ENCODE assay signal across 14 cellular contexts in the genomic region with DNA sequence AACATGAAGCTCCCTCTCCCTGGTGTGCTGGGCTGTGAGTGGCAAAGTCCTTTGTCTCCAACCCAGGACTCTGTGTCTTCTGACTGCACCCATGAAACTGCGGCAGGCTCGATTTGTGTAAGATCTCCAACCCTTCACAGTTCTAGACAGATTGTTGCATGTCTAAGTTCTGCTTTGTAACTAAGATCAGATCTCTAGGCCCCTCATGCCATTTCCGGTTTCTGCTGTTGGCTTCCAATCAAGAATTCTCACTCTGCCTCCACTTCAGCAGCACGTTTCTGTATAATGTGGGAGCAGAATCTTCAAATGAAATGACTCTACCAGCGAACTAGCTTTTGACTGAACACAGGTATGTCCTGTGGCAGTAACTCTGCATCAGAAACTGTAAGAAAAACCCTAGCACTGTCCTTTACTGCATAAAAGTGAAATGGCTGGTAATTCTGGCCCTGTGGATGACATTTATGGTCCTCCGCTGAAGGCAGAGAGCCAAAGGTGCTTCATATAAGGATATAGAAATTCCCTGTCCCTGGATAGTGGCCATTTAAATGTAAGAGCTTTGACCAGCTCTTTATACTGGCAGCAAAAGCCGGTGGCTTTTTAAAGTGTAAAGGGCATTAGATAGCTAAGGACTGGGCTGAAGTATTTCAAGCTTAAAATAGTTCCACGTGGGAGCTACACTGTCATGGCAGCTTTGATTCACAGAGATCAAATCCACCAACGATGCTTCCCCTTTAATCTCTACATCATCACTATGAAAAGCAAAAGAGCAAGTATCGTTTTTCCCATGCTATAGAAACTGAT.
A peak's percentile ranks its signal among the peaks of the same experiment; 100 is the strongest.
DNase-seq lines count a peak whose midpoint lies in the region; ATAC-seq, FAIRE-seq and TF ChIP-seq lines count a peak whose summit lies in the region.
"Had no signal": no experiment of that assay in that cellular context is flagged by ENCODE, and none has a peak within 500 bp of the region (broad histone marks: within the 10 kb centered on the region; RNA-seq: fewer than 3 reads in every experiment).

No MANE protein-coding gene starts in this region.

- CTCF ChIA-PET in H1 (lab: Charles Lee; ENCODE audit: partially characterized antibody): interaction anchor here (1.6 kb wide), 1 partner anchor 116 kb away, joined by 3 read pairs; no protein-coding TSS in a partner anchor
- CTCF ChIA-PET in activated CD4-positive, alpha-beta T cell treated with anti-CD3 and anti-CD28 coated beads, Interleukin-2, amount 10 ng/mL, durations not matched to agents 7 days and 5 days (lab: Charles Lee): interaction anchor here (0.5 kb wide), 1 partner anchor 724 kb away, joined by 3 read pairs; no protein-coding TSS in a partner anchor

- WGBS in H1 (ENCODE audit: extremely low coverage in 1 of 2, insufficient coverage in 1 of 2, insufficient read length in 1 of 2, insufficient replicate concordance in 2 of 2, low coverage in 1 of 2, low lambda C conversion rate in 2 of 2, missing lambda C conversion rate in 1 of 2), 2 experiments: 95% methylated on average over 10 of the region's 10 CpGs; no CpG with 5 or more reads in 1 of the 2 experiments
- WGBS in right lobe of liver (ENCODE audit: insufficient coverage, low coverage, low lambda C conversion rate, missing lambda C conversion rate): 46% methylated on average over 9 of the region's 10 CpGs

- H3K27me3 ChIP-seq in H1 (replicated peaks in 1 of 4; ENCODE audit: control insufficient read depth in 3 of 4, extremely low read depth in 1 of 4, insufficient read depth in 3 of 4, low read length in 3 of 4) (no peaks in the 10 kb centered on the region), right lobe of liver (no peaks in the 10 kb centered on the region)

- no peak overlapping the region for H3K14ac ChIP-seq in H1 (ENCODE audit: insufficient read length)

- no peak overlapping the region for H3K4me3 ChIP-seq in H1 (ENCODE audit: extremely low read depth in 1 of 4, insufficient read depth in 2 of 4, low read depth in 3 of 4, low read length in 4 of 4)
- H3K4me3 ChIP-seq in mucosa of descending colon: no peak overlapping the region
- H3K4me3 ChIP-seq in right lobe of liver: no peak overlapping the region
- H3K4me3 ChIP-seq: SJCRH30 had no signal

- no peak overlapping the region for H2BK20ac ChIP-seq in H1 (ENCODE audit: low read length)

- H3K27ac ChIP-seq in H1 (ENCODE audit: low read depth, low read length) (no peak overlapping the region), right lobe of liver (no peak overlapping the region)
- H3K27ac ChIP-seq: SJCRH30 had no signal

- no peaks in the 10 kb centered on the region for H3K4me1 Mint-ChIP-seq in activated CD4-positive, alpha-beta T cell treated with anti-CD3 and anti-CD28 coated beads, Interleukin-2, amount 10 ng/mL, durations not matched to agents 7 days and 5 days

- in situ Hi-C loops in KBM-7 (cut with MboI; ENCODE audit: low pct_unique_long_range_greater_than_20kb, low sequenced_read_pairs): no loop called here

- no peak overlapping the region for H4K5ac ChIP-seq in H1 (ENCODE audit: insufficient read length, low read depth, low read length)

- H3K36me3 ChIP-seq in H1 (ENCODE audit: control insufficient read depth in 2 of 4, insufficient read depth in 4 of 4, low read length in 3 of 4) (no peaks in the 10 kb centered on the region), mucosa of descending colon (ENCODE audit: low read depth) (no peaks in the 10 kb centered on the region), right lobe of liver (no peaks in the 10 kb centered on the region)
- H3K36me3 ChIP-seq: SJCRH30 had no signal

- TF ChIP-seq POLR2A in H1 (IDR thresholded peaks at IDR 0.05; ENCODE audit: control extremely low read depth in 1 of 2, low read depth in 2 of 2, low read length in 2 of 2) (no peak), right lobe of liver (IDR thresholded peaks at IDR 0.05) (no peak)

- H2BK5ac ChIP-seq in H1 (ENCODE audit: low read depth, low read length): no peak overlapping the region

- H3K23me2 ChIP-seq in H1 (ENCODE audit: low read depth, low read length): no peaks in the 10 kb centered on the region; the same call in 1 of the 2 replicates

- no peak overlapping the region for H3K4ac ChIP-seq in H1 (replicated peaks; ENCODE audit: insufficient read length, low read depth, low read length)

- H2AFZ ChIP-seq in H1 (ENCODE audit: low read length): peak overlapping the region; percentile 2; the same call in 1 of the 2 replicates

- H3K27me3 Mint-ChIP-seq in activated CD4-positive, alpha-beta T cell treated with anti-CD3 and anti-CD28 coated beads, Interleukin-2, amount 10 ng/mL, durations not matched to agents 7 days and 5 days: no peaks in the 10 kb centered on the region

- no peak overlapping the region for H3K4me2 ChIP-seq in H1 (ENCODE audit: insufficient read depth in 1 of 2, low read depth in 2 of 2, low read length in 2 of 2)

- H3K9ac ChIP-seq in H1 (replicated peaks in 1 of 4; ENCODE audit: extremely low read depth in 1 of 4, low read depth in 3 of 4, low read length in 3 of 4): no peak overlapping the region

- H4K91ac ChIP-seq in H1 (replicated peaks; ENCODE audit: insufficient read length, low read length): no peak overlapping the region

- no peak overlapping the region for H2BK12ac ChIP-seq in H1 (ENCODE audit: low read depth, low read length)

- H2BK15ac ChIP-seq in H1 (ENCODE audit: low read length): no peak overlapping the region

- H3K27ac Mint-ChIP-seq in activated CD4-positive, alpha-beta T cell treated with anti-CD3 and anti-CD28 coated beads, Interleukin-2, amount 10 ng/mL, durations not matched to agents 7 days and 5 days: no peak overlapping the region
- H3K27ac Mint-ChIP-seq: CD8-positive, alpha-beta T cell had no signal

- no peak for TF ChIP-seq CTCF in H1 (IDR thresholded peaks at IDR 0.05; ENCODE audit: control extremely low read depth in 1 of 3, insufficient read depth in 1 of 3, low read depth in 1 of 3, low read length in 3 of 3)
- no peak for TF ChIP-seq CTCF in mucosa of descending colon (IDR thresholded peaks at IDR 0.05)
- TF ChIP-seq CTCF in right lobe of liver (IDR thresholded peaks at IDR 0.05): no peak

- H2AK5ac ChIP-seq in H1 (ENCODE audit: low read depth, low read length): no peak overlapping the region

- H3K9me3 ChIP-seq in H1 (ENCODE audit: insufficient read depth in 2 of 2, low read depth in 1 of 2, low read length in 1 of 2): no peaks in the 10 kb centered on the region
- no peaks in the 10 kb centered on the region for H3K9me3 ChIP-seq in mucosa of descending colon
- H3K9me3 ChIP-seq in right lobe of liver: no peaks in the 10 kb centered on the region
- H3K9me3 ChIP-seq: SJCRH30 had no signal

- H3K18ac ChIP-seq in H1 (ENCODE audit: extremely low read depth, low read length): no peak overlapping the region

- intact Hi-C loops in mucosa of descending colon (cut with DNase I, micrococcal nuclease): no loop called here
- intact Hi-C loops in right lobe of liver (cut with DNase I): no loop called here

- no peak for FAIRE-seq in H1 (lab: Jason Lieb, UNC)

- no peaks in the 10 kb centered on the region for H3K79me2 ChIP-seq in H1 (ENCODE audit: control insufficient read depth in 1 of 2, insufficient read depth in 2 of 2, low read length in 2 of 2)

- H3K23ac ChIP-seq in H1 (ENCODE audit: insufficient read length): no peak overlapping the region

- no peaks in the 10 kb centered on the region for H3K36me3 Mint-ChIP-seq in activated CD4-positive, alpha-beta T cell treated with anti-CD3 and anti-CD28 coated beads, Interleukin-2, amount 10 ng/mL, durations not matched to agents 7 days and 5 days (ENCODE audit: low read depth)
- H3K36me3 Mint-ChIP-seq: CD8-positive, alpha-beta T cell had no signal

- DNase-seq in KBM-7: peak; percentile 8
- peak; percentile 4 for DNase-seq in OCI-M1 (lab: John Stamatoyannopoulos, UW)
- no peak for DNase-seq in H1 (ENCODE audit: low read depth in 1 of 2, low spot score in 2 of 2)
- DNase-seq in mucosa of descending colon: peak in 1 of 3 donors; percentile 61
- no peak for DNase-seq in right lobe of liver
- no peak for DNase-seq in NCI-H2196 treated with DMSO at 0.1 percent for 48 hours (lab: John Stamatoyannopoulos, UW; ENCODE audit: unreplicated experiment)
- DNase-seq in activated CD4-positive, alpha-beta T cell treated with anti-CD3 and anti-CD28 coated beads, Interleukin-2, amount 10 ng/mL, durations not matched to agents 7 days and 5 days: no peak
- DNase-seq: CD8-positive, alpha-beta T cell; GF-D8; NCI-H1048; NCI-H1694; NCI-H446 treated with DMSO at 0.1 percent for 48 hours; NCI-H748 treated with DMSO at 0.1 percent for 48 hours; SJCRH30 had no signal

- H3K4me1 ChIP-seq in H1 (replicated peaks in 1 of 4; ENCODE audit: control insufficient read depth in 3 of 4, insufficient read depth in 4 of 4, low read length in 3 of 4) (peaks cover 2 to 4% (median 3%) of the 10 kb centered on the region in 4 experiments; a peak in 3 of 7 replicates), mucosa of descending colon (ENCODE audit: low read depth) (no peaks in the 10 kb centered on the region), right lobe of liver (no peaks in the 10 kb centered on the region)
- H3K4me1 ChIP-seq: SJCRH30 had no signal

- POLR2A ChIA-PET in H1 (lab: Charles Lee; ENCODE audit: partially characterized antibody): no interaction called here
- POLR2A ChIA-PET in activated CD4-positive, alpha-beta T cell treated with anti-CD3 and anti-CD28 coated beads, Interleukin-2, amount 10 ng/mL, durations not matched to agents 7 days and 5 days (lab: Charles Lee): no interaction called here

- no peak overlapping the region for H2BK120ac ChIP-seq in H1 (replicated peaks; ENCODE audit: low read depth, low read length)

- no peak overlapping the region for H3K56ac ChIP-seq in H1 (replicated peaks; ENCODE audit: insufficient read length, low read depth, low read length)

- TF ChIP-seq EP300 in H1 (IDR thresholded peaks at IDR 0.05; ENCODE audit: borderline replicate concordance in 1 of 2, low read depth in 2 of 2, low read length in 2 of 2): no peak

- no peaks in the 10 kb centered on the region for H3K79me1 ChIP-seq in H1 (ENCODE audit: low read depth, low read length)

- ATAC-seq in mucosa of descending colon (peak; percentile 46), right lobe of liver (no peak)
- ATAC-seq: CD8-positive, alpha-beta T cell had no signal

- TF ChIP-seq RAD21 in H1 (IDR thresholded peaks at IDR 0.05 in 1 of 2, conservative IDR thresholded peaks at IDR 0.05 in 1 of 2; ENCODE audit: low read depth in 2 of 2, low read length in 2 of 2): no peak

- peak overlapping the region; percentile 76; the same call in 1 of the 2 replicates for H4K8ac ChIP-seq in H1 (ENCODE audit: extremely low read depth, insufficient read depth, low read length)

- H4K20me1 ChIP-seq in H1 (replicated peaks in 1 of 2; ENCODE audit: control insufficient read depth in 1 of 2, insufficient read depth in 2 of 2, low read length in 2 of 2): no peaks in the 10 kb centered on the region

- H3K9me3 Mint-ChIP-seq in activated CD4-positive, alpha-beta T cell treated with anti-CD3 and anti-CD28 coated beads, Interleukin-2, amount 10 ng/mL, durations not matched to agents 7 days and 5 days: peaks cover 2% of the 10 kb centered on the region

- H3K4me3 Mint-ChIP-seq in activated CD4-positive, alpha-beta T cell treated with anti-CD3 and anti-CD28 coated beads, Interleukin-2, amount 10 ng/mL, durations not matched to agents 7 days and 5 days: no peak overlapping the region
- H3K4me3 Mint-ChIP-seq: CD8-positive, alpha-beta T cell had no signal

TF ChIP-seq in H1, 55 proteins besides CTCF, POLR2A, EP300 and RAD21 (continues in another document):
- TF ChIP-seq JUN (IDR thresholded peaks at IDR 0.05; ENCODE audit: low read depth, low read length): no peak
- no peak for TF ChIP-seq CREB1 (IDR thresholded peaks at IDR 0.05)

Comparison
In these comparisons a context has a peak if more than half of its experiments do, and no peak if none do; other contexts are left out.
1. DNase-seq: peak in KBM-7 (single experiment) and OCI-M1 (single experiment); none in H1 (0 of 2), right lobe of liver (0 of 3), NCI-H2196 treated with DMSO at 0.1 percent for 48 hours (single experiment) and activated CD4-positive, alpha-beta T cell treated with anti-CD3 and anti-CD28 coated beads, Interleukin-2, amount 10 ng/mL, durations not matched to agents 7 days and 5 days (single experiment).